24 cellular contexts compared by ENCODE assay signal in the genomic region with DNA sequence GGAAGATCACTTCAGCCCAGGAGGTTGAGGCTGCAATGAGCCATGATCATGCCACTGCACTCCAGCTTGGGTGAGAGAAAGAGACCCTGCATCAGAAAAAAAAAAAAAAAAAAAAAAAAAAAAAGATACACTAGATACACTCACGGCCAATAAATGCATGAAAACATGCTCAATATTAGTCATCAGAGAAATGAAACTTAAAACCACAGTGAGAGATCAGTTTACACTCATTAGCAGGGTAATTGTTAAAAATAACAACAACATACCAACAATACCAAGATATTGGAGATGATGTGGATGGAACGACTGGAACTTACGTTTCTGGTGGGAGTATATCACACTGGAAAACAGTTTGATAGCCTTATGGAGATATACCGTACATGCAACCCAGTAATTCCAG. TPM values are rescaled to one million over a fixed set of nuclear protein-coding genes. Genes with fewer than 3 reads are reported as not detected.
DNase-seq lines count a peak whose midpoint lies in the region; ATAC-seq and TF ChIP-seq lines count a peak whose summit lies in the region.
"Had no signal": no experiment of that assay in that cellular context is flagged by ENCODE, and none has a peak within 500 bp of the region (broad histone marks: within the 10 kb centered on the region; RNA-seq: fewer than 3 reads in every experiment).

No MANE protein-coding gene starts in this region.

- no peaks in the 10 kb centered on the region for H3K36me3 Mint-ChIP-seq in natural killer cell
- H3K36me3 Mint-ChIP-seq: activated naive CD4-positive, alpha-beta T cell treated with anti-CD3 and anti-CD28 coated beads, Interleukin-2, amount 50 U/mL, for 72 hours; CD4-positive, CD25-positive, alpha-beta regulatory T cell; mesothelial cell of epicardium; stimulated activated naive B cell treated with anti-CD40 and anti-IgM and Interleukin-4, amounts not matched to agents 10 μg/mL and 1 μg/mL and 100 μg/mL, for 72 hours had no signal

- H3K4me1 ChIP-seq in adipocyte (ENCODE audit: control insufficient read depth, insufficient read depth, low read length) (no peaks in the 10 kb centered on the region), heart left ventricle (no peaks in the 10 kb centered on the region)

- no peaks in the 10 kb centered on the region for H3K4me1 Mint-ChIP-seq in natural killer cell
- H3K4me1 Mint-ChIP-seq: CD4-positive, CD25-positive, alpha-beta regulatory T cell; mesothelial cell of epicardium; stimulated activated naive B cell treated with anti-CD40 and anti-IgM and Interleukin-4, amounts not matched to agents 10 μg/mL and 1 μg/mL and 100 μg/mL, for 72 hours had no signal

- TF ChIP-seq CTCF in heart left ventricle (IDR thresholded peaks at IDR 0.05) (no peak), natural killer cell (IDR thresholded peaks at IDR 0.05) (no peak)

- no peak for TF ChIP-seq POLR2A in heart left ventricle (IDR thresholded peaks at IDR 0.05)

- H3K36me3 ChIP-seq in adipocyte (ENCODE audit: control insufficient read depth, insufficient read depth, low read length, severe bottlenecking) (no peaks in the 10 kb centered on the region), heart left ventricle (no peaks in the 10 kb centered on the region)
- H3K36me3 ChIP-seq: thoracic aorta had no signal

- WGBS in heart left ventricle, 4 donors = 77 to 89% (median 88%) methylated on average over 4 of the region's 4 CpGs

- H3K9me3 Mint-ChIP-seq in natural killer cell = peaks cover 2% of the 10 kb centered on the region in 2 donors
- H3K9me3 Mint-ChIP-seq: activated naive CD4-positive, alpha-beta T cell treated with anti-CD3 and anti-CD28 coated beads, Interleukin-2, amount 50 U/mL, for 72 hours; CD4-positive, CD25-positive, alpha-beta regulatory T cell; stimulated activated naive B cell treated with anti-CD40 and anti-IgM and Interleukin-4, amounts not matched to agents 10 μg/mL and 1 μg/mL and 100 μg/mL, for 72 hours had no signal

- ATAC-seq in GM18858 (IDR thresholded peaks at IDR 0.05; ENCODE audit: unreplicated experiment) (peak; percentile 78), GM21717 (IDR thresholded peaks at IDR 0.05; ENCODE audit: unreplicated experiment) (peak; percentile 56), HG03469 (IDR thresholded peaks at IDR 0.05; ENCODE audit: unreplicated experiment) (peak; percentile 80), HG02759 (IDR thresholded peaks at IDR 0.05; ENCODE audit: unreplicated experiment) (no peak), heart left ventricle (no peak), GM21447 (IDR thresholded peaks at IDR 0.05; ENCODE audit: unreplicated experiment) (no peak), natural killer cell (no peak)
- ATAC-seq: activated naive CD4-positive, alpha-beta T cell treated with anti-CD3 and anti-CD28 coated beads, Interleukin-2, amount 50 U/mL, for 72 hours; effector memory CD8-positive, alpha-beta T cell; left lobe of liver; SK-N-SH treated with all-trans-retinoic acid at 6 μM for 48 hours; stimulated activated naive B cell treated with anti-CD40 and anti-IgM and Interleukin-4, amounts not matched to agents 10 μg/mL and 1 μg/mL and 100 μg/mL, for 72 hours had no signal

- H3K27ac Mint-ChIP-seq in natural killer cell = no peak overlapping the region
- H3K27ac Mint-ChIP-seq: activated naive CD4-positive, alpha-beta T cell treated with anti-CD3 and anti-CD28 coated beads, Interleukin-2, amount 50 U/mL, for 72 hours; CD4-positive, CD25-positive, alpha-beta regulatory T cell; effector memory CD8-positive, alpha-beta T cell; mesothelial cell of epicardium; stimulated activated naive B cell treated with anti-CD40 and anti-IgM and Interleukin-4, amounts not matched to agents 10 μg/mL and 1 μg/mL and 100 μg/mL, for 72 hours had no signal

- H3K4me3 Mint-ChIP-seq in natural killer cell = no peak overlapping the region
- H3K4me3 Mint-ChIP-seq: CD4-positive, CD25-positive, alpha-beta regulatory T cell; effector memory CD8-positive, alpha-beta T cell; mesothelial cell of epicardium; stimulated activated naive B cell treated with anti-CD40 and anti-IgM and Interleukin-4, amounts not matched to agents 10 μg/mL and 1 μg/mL and 100 μg/mL, for 72 hours had no signal

- H3K9me3 ChIP-seq in adipocyte (ENCODE audit: control insufficient read depth, low read length) (no peaks in the 10 kb centered on the region), heart left ventricle (no peaks in the 10 kb centered on the region)
- H3K9me3 ChIP-seq: thoracic aorta had no signal

- H3K4me3 ChIP-seq in adipocyte (ENCODE audit: low read length) = no peak overlapping the region
- no peak overlapping the region for H3K4me3 ChIP-seq in heart left ventricle
- H3K4me3 ChIP-seq: thoracic aorta had no signal

- no peaks in the 10 kb centered on the region for H3K27me3 Mint-ChIP-seq in natural killer cell (ENCODE audit: low read depth in 2 of 2)
- H3K27me3 Mint-ChIP-seq: CD4-positive, CD25-positive, alpha-beta regulatory T cell; effector memory CD8-positive, alpha-beta T cell; stimulated activated naive B cell treated with anti-CD40 and anti-IgM and Interleukin-4, amounts not matched to agents 10 μg/mL and 1 μg/mL and 100 μg/mL, for 72 hours had no signal

- no peak overlapping the region for H3K27ac ChIP-seq in heart left ventricle
- H3K27ac ChIP-seq: thoracic aorta had no signal

- H3K9ac ChIP-seq in adipocyte (ENCODE audit: low read length) = no peak overlapping the region

- intact Hi-C loops in heart left ventricle (cut with DNase I) (no loop called here), natural killer cell (cut with micrococcal nuclease) (no loop called here)

- no peaks in the 10 kb centered on the region for H3K27me3 ChIP-seq in adipocyte (replicated peaks; ENCODE audit: control insufficient read depth, insufficient read depth, low read length)
- H3K27me3 ChIP-seq in heart left ventricle = no peaks in the 10 kb centered on the region

- peak; percentile 10 for DNase-seq in adipocyte (ENCODE audit: low read depth)
- DNase-seq in heart left ventricle = no peak
- no peak for DNase-seq in natural killer cell
- DNase-seq: activated T-cell treated with anti-CD3 and anti-CD28 coated beads, Interleukin-2, amount 50 U/mL, for 48 hours; CD4-positive, CD25-positive, alpha-beta regulatory T cell; DMS53; effector memory CD8-positive, alpha-beta T cell; NCI-H146; stimulated activated naive B cell treated with anti-CD40 and anti-IgM and Interleukin-4, amounts not matched to agents 10 μg/mL and 1 μg/mL and 100 μg/mL, for 72 hours had no signal

RNA-seq across cellular contexts. Expression of a gene that starts 29.9 kb away (rescaled TPM):
- total RNA-seq in heart left ventricle (not detected), natural killer cell (not detected)
- polyA plus RNA-seq in heart left ventricle = not detected
- total RNA-seq: activated naive CD4-positive, alpha-beta T cell treated with anti-CD3 and anti-CD28 coated beads, Interleukin-2, amount 50 U/mL, for 72 hours; CD4-positive, CD25-positive, alpha-beta regulatory T cell; H4; left lobe of liver; posterior vena cava; RPMI7951; thoracic aorta had no signal
- polyA plus RNA-seq: CD4-positive, CD25-positive, alpha-beta regulatory T cell; fibroblast of lung; neural cell had no signal

Comparison
In these comparisons a context has a peak if more than half of its experiments do, and no peak if none do; other contexts are left out.
1. ATAC-seq: peak in GM18858 (single experiment), GM21717 (single experiment) and HG03469 (single experiment); none in HG02759 (single experiment), heart left ventricle (0 of 4), GM21447 (single experiment) and natural killer cell (0 of 3).